In the genomic region with DNA sequence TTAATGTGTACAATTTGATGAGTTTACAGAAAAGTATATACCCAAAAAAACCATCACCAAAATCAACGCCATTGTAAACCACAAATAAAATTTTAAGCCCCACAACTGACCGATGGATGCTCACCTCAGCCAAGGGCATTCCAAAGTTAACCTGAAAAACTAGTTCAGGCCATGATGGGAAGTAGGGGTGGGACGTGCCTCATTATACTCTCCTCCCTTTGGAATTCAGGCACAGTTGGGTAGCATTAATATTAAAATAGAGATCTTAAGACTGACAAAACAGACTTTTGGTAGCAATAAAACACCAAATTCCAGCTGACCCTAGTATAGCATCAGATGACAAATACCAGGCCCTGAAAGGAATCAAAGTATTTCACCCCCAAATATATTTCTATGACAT, we compare ENCODE assay signal across 27 cellular contexts.
"Had no signal": no experiment of that assay in that cellular context is flagged by ENCODE, and none has a peak within 500 bp of the region (broad histone marks: within the 10 kb centered on the region; RNA-seq: fewer than 3 reads in every experiment).

No MANE protein-coding gene starts in this region.

- H3K4me3 ChIP-seq: left ventricle myocardium inferior, lung, neural progenitor cell, psoas muscle, right lobe of liver, smooth muscle cell, tibial nerve, uterus had no signal

- ATAC-seq: natural killer cell; psoas muscle; right lobe of liver; stimulated activated memory B cell treated with anti-CD40 and anti-IgM and Interleukin-4, amounts not matched to agents 10 μg/mL and 1 μg/mL and 100 μg/mL, for 72 hours; stimulated activated naive CD8-positive, alpha-beta T cell treated with anti-CD3 and anti-CD28 coated beads, Interleukin-15, amount 100 ng/mL, for 72 hours had no signal

- H3K4me3 Mint-ChIP-seq: mesothelial cell of epicardium; naive B cell; natural killer cell; nephron progenitor cell; neural progenitor cell; stimulated activated memory B cell treated with anti-CD40 and anti-IgM and Interleukin-4, amounts not matched to agents 10 μg/mL and 1 μg/mL and 100 μg/mL, for 72 hours; stimulated activated naive CD8-positive, alpha-beta T cell treated with anti-CD3 and anti-CD28 coated beads, Interleukin-15, amount 100 ng/mL, for 72 hours; type B pancreatic cell had no signal

- H3K36me3 ChIP-seq: left ventricle myocardium inferior, neural progenitor cell, neutrophil, right lobe of liver, tibial nerve, uterus had no signal

- H3K27ac ChIP-seq: left ventricle myocardium inferior, neural progenitor cell, neutrophil, parathyroid adenoma, psoas muscle, right lobe of liver, tibial nerve, uterus had no signal

- H3K27me3 Mint-ChIP-seq: naive B cell; stimulated activated memory B cell treated with anti-CD40 and anti-IgM and Interleukin-4, amounts not matched to agents 10 μg/mL and 1 μg/mL and 100 μg/mL, for 72 hours; stimulated activated naive CD8-positive, alpha-beta T cell treated with anti-CD3 and anti-CD28 coated beads, Interleukin-15, amount 100 ng/mL, for 72 hours; type B pancreatic cell had no signal

- H3K4me2 ChIP-seq: neural progenitor cell, smooth muscle cell had no signal

- H3K79me2 ChIP-seq: parathyroid adenoma had no signal

- H3K36me3 Mint-ChIP-seq: mesothelial cell of epicardium; naive B cell; neural progenitor cell; stimulated activated memory B cell treated with anti-CD40 and anti-IgM and Interleukin-4, amounts not matched to agents 10 μg/mL and 1 μg/mL and 100 μg/mL, for 72 hours; type B pancreatic cell had no signal

- H2AFZ ChIP-seq: neural progenitor cell, parathyroid adenoma had no signal

- H3K27ac Mint-ChIP-seq: mesothelial cell of epicardium; naive B cell; natural killer cell; nephron progenitor cell; neural progenitor cell; stimulated activated memory B cell treated with anti-CD40 and anti-IgM and Interleukin-4, amounts not matched to agents 10 μg/mL and 1 μg/mL and 100 μg/mL, for 72 hours; stimulated activated naive CD8-positive, alpha-beta T cell treated with anti-CD3 and anti-CD28 coated beads, Interleukin-15, amount 100 ng/mL, for 72 hours; type B pancreatic cell had no signal

- H3K27me3 ChIP-seq: neural progenitor cell, neutrophil, right lobe of liver, tibial nerve, uterus had no signal

- H3K9me3 Mint-ChIP-seq: mesothelial cell of epicardium, nephron progenitor cell, neural progenitor cell, type B pancreatic cell had no signal

- H3K9me3 ChIP-seq: neutrophil, psoas muscle, right lobe of liver, tibial nerve, uterus had no signal

- H3K4me1 ChIP-seq: left ventricle myocardium inferior, neural progenitor cell, parathyroid adenoma, psoas muscle, right lobe of liver, tibial nerve, uterus had no signal

- H3K4me1 Mint-ChIP-seq: mesothelial cell of epicardium; naive B cell; natural killer cell; neural progenitor cell; stimulated activated memory B cell treated with anti-CD40 and anti-IgM and Interleukin-4, amounts not matched to agents 10 μg/mL and 1 μg/mL and 100 μg/mL, for 72 hours; stimulated activated naive CD8-positive, alpha-beta T cell treated with anti-CD3 and anti-CD28 coated beads, Interleukin-15, amount 100 ng/mL, for 72 hours had no signal

- H3K9ac ChIP-seq: neural progenitor cell, parathyroid adenoma had no signal

- DNase-seq: hippocampal formation; islet precursor cell; left ventricle myocardium inferior; mesendoderm; naive B cell; natural killer cell; nephron progenitor cell; occipital lobe; psoas muscle; right lobe of liver; stimulated activated CD4-positive, alpha-beta T cell treated with anti-CD3 and anti-CD28 coated beads, Interleukin-1b, Interleukin-23, amount 100 ng/mL, for 48 hours; stimulated activated CD4-positive, alpha-beta T cell treated with anti-CD3 and anti-CD28 coated beads, Interleukin-2, amount 100 ng/mL, for 48 hours; stimulated activated CD4-positive, alpha-beta T cell treated with anti-CD3 and anti-CD28 coated beads, Interleukin-4, amount 100 ng/mL, for 4 hours; stimulated activated CD8-positive, alpha-beta memory T cell treated with anti-CD3 and anti-CD28 coated beads, Interleukin-4, amount 100 ng/mL, for 48 hours; stimulated activated naive CD4-positive, alpha-beta T cell treated with Interleukin-2 at 50 U/mL for 16 hours; stimulated activated naive CD8-positive, alpha-beta T cell treated with anti-CD3 and anti-CD28 coated beads, Interleukin-15, amount 100 ng/mL, for 72 hours; substantia nigra; uterus had no signal
